1 cellular context compared by ENCODE assay signal in genomic region chr3:23880703-23881339, GRCh38.
TF ChIP-seq lines count a peak whose summit lies in the region.

No MANE protein-coding gene starts in this region.

TF ChIP-seq in endothelial cell of umbilical vein, 7 proteins besides CTCF, POLR2A, EP300 and RAD21 (continued from another document):
- TF ChIP-seq MAX (IDR thresholded peaks at IDR 0.05; ENCODE audit: insufficient read depth, insufficient read length) (no peak), JUN (IDR thresholded peaks at IDR 0.05; ENCODE audit: borderline replicate concordance, insufficient read depth, insufficient read length, low read depth) (peak; percentile 29), EZH2 (IDR thresholded peaks at IDR 0.05; ENCODE audit: borderline replicate concordance, low read depth, low read length, severe bottlenecking) (no peak), GATA2 (IDR thresholded peaks at IDR 0.05; ENCODE audit: insufficient read depth, insufficient read length, low read depth, low read length) (peak; percentile 60), POLR2AphosphoS5 (IDR thresholded peaks at IDR 0.05; ENCODE audit: insufficient read depth, low read depth, low read length) (no peak), FOS (IDR thresholded peaks at IDR 0.05; ENCODE audit: borderline replicate concordance, insufficient read depth, low read length) (no peak)
TF ChIP-seq in endothelial cell of umbilical vein: peak in this region for 2.
